Comparison of ENCODE assay signal across 1 cellular context in the genomic region with DNA sequence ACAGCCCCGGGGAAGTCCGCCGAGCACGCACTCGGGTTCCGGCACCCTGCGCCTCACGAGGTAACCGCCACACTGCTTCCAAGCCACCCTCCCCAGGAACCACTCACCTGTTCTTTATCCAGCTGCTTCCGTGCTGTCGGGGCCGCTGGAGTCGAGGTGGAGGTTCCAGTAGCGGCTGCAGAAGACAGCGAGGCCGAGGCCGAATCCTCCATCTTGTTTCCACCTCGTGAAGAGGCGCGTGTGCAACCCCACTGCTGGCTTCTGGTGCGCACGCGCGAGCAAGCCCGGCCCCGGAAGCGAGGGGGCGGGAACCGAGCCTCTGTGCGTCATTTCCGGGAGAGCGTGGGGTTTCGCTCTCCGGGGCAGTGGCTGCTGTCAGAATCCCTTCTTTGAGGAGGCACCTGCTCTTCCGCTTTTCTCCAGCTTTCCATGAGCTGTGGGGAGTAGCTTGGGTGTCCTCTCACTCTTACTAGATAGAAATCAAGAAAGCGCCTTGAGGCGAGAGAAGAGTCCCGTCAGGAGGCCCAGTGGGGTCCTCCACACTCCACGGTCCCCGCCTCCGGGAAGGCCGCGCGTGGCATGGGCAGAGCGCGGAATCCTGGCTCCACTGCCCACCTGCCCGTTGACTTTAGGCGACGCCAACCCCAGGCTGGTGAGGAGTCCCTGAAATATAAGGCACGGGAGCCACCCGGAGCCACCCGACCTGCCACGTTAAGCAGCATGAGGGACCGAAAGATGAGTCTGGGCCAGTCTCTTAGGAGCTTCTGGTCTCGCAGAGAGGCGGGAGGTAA.
TF ChIP-seq lines count a peak whose summit lies in the region.

RSL1D1 (minus strand) TSS at position 242 of the 791 bp plus-strand sequence; CDS start at position 212, 30 bp downstream.

TF ChIP-seq in HEK293, 187 proteins besides CTCF, POLR2A, EP300 and RAD21 (continued from another document and continues in another):
- TF ChIP-seq, protein P1, sequence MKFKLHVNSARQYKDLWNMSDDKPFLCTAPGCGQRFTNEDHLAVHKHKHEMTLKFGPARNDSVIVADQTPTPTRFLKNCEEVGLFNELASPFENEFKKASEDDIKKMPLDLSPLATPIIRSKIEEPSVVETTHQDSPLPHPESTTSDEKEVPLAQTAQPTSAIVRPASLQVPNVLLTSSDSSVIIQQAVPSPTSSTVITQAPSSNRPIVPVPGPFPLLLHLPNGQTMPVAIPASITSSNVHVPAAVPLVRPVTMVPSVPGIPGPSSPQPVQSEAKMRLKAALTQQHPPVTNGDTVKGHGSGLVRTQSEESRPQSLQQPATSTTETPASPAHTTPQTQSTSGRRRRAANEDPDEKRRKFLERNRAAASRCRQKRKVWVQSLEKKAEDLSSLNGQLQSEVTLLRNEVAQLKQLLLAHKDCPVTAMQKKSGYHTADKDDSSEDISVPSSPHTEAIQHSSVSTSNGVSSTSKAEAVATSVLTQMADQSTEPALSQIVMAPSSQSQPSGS (tag by site-specific recombination; IDR thresholded peaks at IDR 0.05; ENCODE audit: low read depth): no peak
- TF ChIP-seq SP2 (tag by site-specific recombination; IDR thresholded peaks at IDR 0.05): peak; percentile 95
- TF ChIP-seq ZNF837 (tag by site-specific recombination; IDR thresholded peaks at IDR 0.05): no peak
- TF ChIP-seq ZNF302 (tag by site-specific recombination; IDR thresholded peaks at IDR 0.05; ENCODE audit: low read depth): no peak
- peak; percentile 74 for TF ChIP-seq ZNF335 (tag by site-specific recombination; conservative IDR thresholded peaks at IDR 0.05)
- TF ChIP-seq TCF7L2 (IDR thresholded peaks at IDR 0.05; ENCODE audit: borderline replicate concordance, low read depth, low read length): no peak
- no peak for TF ChIP-seq ZNF19 (tag by site-specific recombination; IDR thresholded peaks at IDR 0.05; ENCODE audit: low read depth)
- TF ChIP-seq ZBTB48 (tag by site-specific recombination; IDR thresholded peaks at IDR 0.05): no peak
- no peak for TF ChIP-seq ZNF391 (tag by site-specific recombination; IDR thresholded peaks at IDR 0.05; ENCODE audit: borderline replicate concordance, low read depth)
- TF ChIP-seq ZBTB1 (tag by site-specific recombination; IDR thresholded peaks at IDR 0.05): no peak
- no peak for TF ChIP-seq TRIM28 (IDR thresholded peaks at IDR 0.05; ENCODE audit: borderline replicate concordance, low read length)
- peak; percentile 14; the same call in 1 of the 2 replicates for TF ChIP-seq EGR2 (tag by site-specific recombination; IDR thresholded peaks at IDR 0.05; ENCODE audit: low read depth)
- TF ChIP-seq ZFP3 (tag by site-specific recombination; IDR thresholded peaks at IDR 0.05; ENCODE audit: low read depth): no peak
- no peak for TF ChIP-seq ZNF214 (tag by site-specific recombination; IDR thresholded peaks at IDR 0.05; ENCODE audit: borderline replicate concordance)
- no peak for TF ChIP-seq GLI4 (tag by site-specific recombination; IDR thresholded peaks at IDR 0.05)
- TF ChIP-seq ZNF16 (tag by site-specific recombination; IDR thresholded peaks at IDR 0.05; ENCODE audit: low read depth): no peak
- no peak for TF ChIP-seq KLF8 (tag by site-specific recombination; IDR thresholded peaks at IDR 0.05)
- peak; percentile 44; the same call in 1 of the 2 replicates for TF ChIP-seq ZSCAN4 (tag by site-specific recombination; IDR thresholded peaks at IDR 0.05)
- TF ChIP-seq ZBTB21 (tag by site-specific recombination; IDR thresholded peaks at IDR 0.05): peak; percentile 23; the same call in 1 of the 2 replicates
- peak; percentile 67; the same call in 1 of the 2 replicates for TF ChIP-seq ZFP37 (tag by site-specific recombination; IDR thresholded peaks at IDR 0.05)
- TF ChIP-seq ZNF660 (tag by site-specific recombination; IDR thresholded peaks at IDR 0.05): 0 out of 2 replicates have a peak, but pooled peaks have one; percentile 25
- no peak for TF ChIP-seq ZNF514 (tag by site-specific recombination; IDR thresholded peaks at IDR 0.05)
- TF ChIP-seq, protein P2, sequence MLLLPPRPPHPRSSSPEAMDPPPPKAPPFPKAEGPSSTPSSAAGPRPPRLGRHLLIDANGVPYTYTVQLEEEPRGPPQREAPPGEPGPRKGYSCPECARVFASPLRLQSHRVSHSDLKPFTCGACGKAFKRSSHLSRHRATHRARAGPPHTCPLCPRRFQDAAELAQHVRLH (tag by site-specific recombination; IDR thresholded peaks at IDR 0.05): peak; percentile 7; the same call in 1 of the 2 replicates
- TF ChIP-seq ZNF571 (tag by site-specific recombination; IDR thresholded peaks at IDR 0.05): no peak
- TF ChIP-seq ZNF843 (tag by site-specific recombination; IDR thresholded peaks at IDR 0.05): peak; percentile 40; the same call in 1 of the 2 replicates
- TF ChIP-seq ZNF239 (tag by site-specific recombination; IDR thresholded peaks at IDR 0.05): no peak
- no peak for TF ChIP-seq ZNF830 (tag by site-specific recombination; IDR thresholded peaks at IDR 0.05; ENCODE audit: low read depth)
- TF ChIP-seq BCL11B (tag by site-specific recombination; IDR thresholded peaks at IDR 0.05; ENCODE audit: low read depth): no peak
- no peak for TF ChIP-seq ZNF529 (tag by site-specific recombination; IDR thresholded peaks at IDR 0.05; ENCODE audit: insufficient replicate concordance)
- no peak for TF ChIP-seq ZNF624 (tag by site-specific recombination; IDR thresholded peaks at IDR 0.05)
- TF ChIP-seq ZNF292 (tag by site-specific recombination; IDR thresholded peaks at IDR 0.05; ENCODE audit: borderline replicate concordance, low read depth): no peak
- TF ChIP-seq ZNF280D (tag by site-specific recombination; IDR thresholded peaks at IDR 0.05): no peak
- TF ChIP-seq PBX3 (CRISPR knock-in tag; IDR thresholded peaks at IDR 0.05): 0 out of 2 replicates have a peak, but pooled peaks have one; percentile 31
- TF ChIP-seq ZFP41 (tag by site-specific recombination; IDR thresholded peaks at IDR 0.05; ENCODE audit: borderline replicate concordance): no peak
- TF ChIP-seq SCRT1 (tag by site-specific recombination; IDR thresholded peaks at IDR 0.05; ENCODE audit: borderline replicate concordance): no peak
- TF ChIP-seq GLI2 (tag by site-specific recombination; IDR thresholded peaks at IDR 0.05; ENCODE audit: borderline replicate concordance, low read depth): no peak
- 0 out of 2 replicates have a peak, but pooled peaks have one; percentile 23 for TF ChIP-seq ZNF24 (tag by site-specific recombination; IDR thresholded peaks at IDR 0.05)
- TF ChIP-seq, protein P3, sequence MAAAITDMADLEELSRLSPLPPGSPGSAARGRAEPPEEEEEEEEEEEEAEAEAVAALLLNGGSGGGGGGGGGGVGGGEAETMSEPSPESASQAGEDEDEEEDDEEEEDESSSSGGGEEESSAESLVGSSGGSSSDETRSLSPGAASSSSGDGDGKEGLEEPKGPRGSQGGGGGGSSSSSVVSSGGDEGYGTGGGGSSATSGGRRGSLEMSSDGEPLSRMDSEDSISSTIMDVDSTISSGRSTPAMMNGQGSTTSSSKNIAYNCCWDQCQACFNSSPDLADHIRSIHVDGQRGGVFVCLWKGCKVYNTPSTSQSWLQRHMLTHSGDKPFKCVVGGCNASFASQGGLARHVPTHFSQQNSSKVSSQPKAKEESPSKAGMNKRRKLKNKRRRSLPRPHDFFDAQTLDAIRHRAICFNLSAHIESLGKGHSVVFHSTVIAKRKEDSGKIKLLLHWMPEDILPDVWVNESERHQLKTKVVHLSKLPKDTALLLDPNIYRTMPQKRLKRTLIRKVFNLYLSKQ (tag by site-specific recombination; IDR thresholded peaks at IDR 0.05; ENCODE audit: borderline replicate concordance): no peak
- TF ChIP-seq ZNF133 (tag by site-specific recombination; IDR thresholded peaks at IDR 0.05): no peak
- TF ChIP-seq ZNF585B (tag by site-specific recombination; IDR thresholded peaks at IDR 0.05): no peak
- no peak for TF ChIP-seq ZNF423 (tag by site-specific recombination; IDR thresholded peaks at IDR 0.05)
- TF ChIP-seq, protein P4, sequence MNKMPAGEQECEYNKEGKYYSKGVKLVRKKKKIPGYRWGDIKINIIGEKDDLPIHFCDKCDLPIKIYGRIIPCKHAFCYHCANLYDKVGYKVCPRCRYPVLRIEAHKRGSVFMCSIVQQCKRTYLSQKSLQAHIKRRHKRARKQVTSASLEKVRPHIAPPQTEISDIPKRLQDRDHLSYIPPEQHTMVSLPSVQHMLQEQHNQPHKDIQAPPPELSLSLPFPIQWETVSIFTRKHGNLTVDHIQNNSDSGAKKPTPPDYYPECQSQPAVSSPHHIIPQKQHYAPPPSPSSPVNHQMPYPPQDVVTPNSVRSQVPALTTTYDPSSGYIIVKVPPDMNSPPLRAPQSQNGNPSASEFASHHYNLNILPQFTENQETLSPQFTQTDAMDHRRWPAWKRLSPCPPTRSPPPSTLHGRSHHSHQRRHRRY (tag by site-specific recombination; IDR thresholded peaks at IDR 0.05): no peak
- TF ChIP-seq ZNF670 (tag by site-specific recombination; IDR thresholded peaks at IDR 0.05; ENCODE audit: low read depth): no peak
- TF ChIP-seq ZNF266 (tag by site-specific recombination; IDR thresholded peaks at IDR 0.05; ENCODE audit: low read depth): no peak
- TF ChIP-seq ZNF146 (tag by site-specific recombination; IDR thresholded peaks at IDR 0.05): 0 out of 2 replicates have a peak, but pooled peaks have one; percentile 4
- TF ChIP-seq ZBTB8A (tag by site-specific recombination; IDR thresholded peaks at IDR 0.05): no peak
- no peak for TF ChIP-seq ZNF623 (tag by site-specific recombination; IDR thresholded peaks at IDR 0.05)
- TF ChIP-seq ZNF530 (tag by site-specific recombination; IDR thresholded peaks at IDR 0.05; ENCODE audit: low read depth): no peak
- TF ChIP-seq KLF1 (tag by site-specific recombination; IDR thresholded peaks at IDR 0.05): no peak
- TF ChIP-seq ZNF274 (IDR thresholded peaks at IDR 0.05; ENCODE audit: low read length): no peak
- no peak for TF ChIP-seq ZNF274 (tag by site-specific recombination; IDR thresholded peaks at IDR 0.05; ENCODE audit: borderline replicate concordance)
